ENCODE assay signal across 14 cellular contexts in the genomic region with DNA sequence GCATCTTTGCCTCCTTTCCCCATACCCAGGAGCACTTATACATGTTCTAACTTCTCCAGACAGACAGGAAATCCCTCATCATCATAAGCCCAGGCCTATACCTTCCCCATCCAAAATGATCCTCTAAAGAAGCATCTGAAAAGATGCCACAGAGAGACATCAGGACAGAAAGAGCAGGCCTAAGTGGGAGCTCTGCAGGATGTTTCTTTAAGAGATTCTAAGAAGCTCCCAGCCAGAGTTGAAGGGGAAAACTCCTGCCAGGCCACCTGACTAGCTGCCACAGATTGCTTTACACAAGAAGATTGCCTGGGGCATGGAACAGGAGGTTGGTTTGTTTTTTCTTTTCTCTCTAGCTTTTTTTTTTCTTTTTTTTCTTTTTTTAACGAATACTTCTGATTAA.
A peak's percentile ranks its signal among the peaks of the same experiment; 100 is the strongest.
DNase-seq lines count a peak whose midpoint lies in the region; ATAC-seq and TF ChIP-seq lines count a peak whose summit lies in the region.
"Had no signal": no experiment of that assay in that cellular context is flagged by ENCODE, and none has a peak within 500 bp of the region (broad histone marks: within the 10 kb centered on the region; RNA-seq: fewer than 3 reads in every experiment).

No MANE protein-coding gene starts in this region.

- H3K4me3 ChIP-seq in mammary epithelial cell (replicated peaks in 1 of 3; ENCODE audit: insufficient read depth in 1 of 3, low read depth in 2 of 3, low read length in 3 of 3) (no peak overlapping the region), transverse colon (no peak overlapping the region)
- H3K4me3 ChIP-seq: K562 had no signal

- no peaks in the 10 kb centered on the region for H3K79me2 ChIP-seq in mammary epithelial cell (ENCODE audit: insufficient read depth, low read length)

- H3K9me3 ChIP-seq in mammary epithelial cell (replicated peaks; ENCODE audit: insufficient read depth, low read length) (no peaks in the 10 kb centered on the region), transverse colon (no peaks in the 10 kb centered on the region)

- H3K4me2 ChIP-seq in mammary epithelial cell (ENCODE audit: insufficient read depth, low read depth, low read length) = peak overlapping the region; percentile 81

- H3K4me1 ChIP-seq in mammary epithelial cell (ENCODE audit: insufficient read depth, low read length) = peaks cover 51% of the 10 kb centered on the region
- peaks cover 0 to 29% (median 17%) of the 10 kb centered on the region in 4 donors for H3K4me1 ChIP-seq in transverse colon

- H2AFZ ChIP-seq in mammary epithelial cell (ENCODE audit: low read depth, low read length) = peak overlapping the region; percentile 45

- no peak for TF ChIP-seq POLR2A in transverse colon (IDR thresholded peaks at IDR 0.05)

- TF ChIP-seq EP300 in transverse colon (IDR thresholded peaks at IDR 0.05; ENCODE audit: low read depth) = no peak

- dilution Hi-C loops in mammary epithelial cell (cut with HindIII; ENCODE audit: low sequenced_read_pairs) = no loop called here

- ATAC-seq in HG03520 (IDR thresholded peaks at IDR 0.05; ENCODE audit: unreplicated experiment) = no peak
- ATAC-seq: K562, sciatic nerve had no signal

- DNase-seq in NCI-H146 (lab: John Stamatoyannopoulos, UW) (peak; percentile 75), mammary epithelial cell (peak; percentile 75), left kidney (ENCODE audit: low read depth, low spot score) (peak; percentile 64), transverse colon (no peak), GM20000 (ENCODE audit: low spot score) (no peak), NCI-H1417 treated with DMSO at 0.1 percent for 48 hours (lab: John Stamatoyannopoulos, UW) (no peak)
- DNase-seq: activated CD4-positive, CD25-positive, alpha-beta regulatory T cell; activated naive CD8-positive, alpha-beta T cell treated with anti-CD3 and anti-CD28 coated beads, Interleukin-2, amount 10 ng/mL, durations not matched to agents 7 days and 5 days; immature natural killer cell; NCI-H187; NK-92 treated with Interleukin-12 subunit alpha and Interleukin-12 subunit beta, amount 100 ng/mL, for 24 hours had no signal

- CTCF ChIA-PET in mammary epithelial cell (lab: Charles Lee; ENCODE audit: low non-redundant PET) = interaction anchor here (0.7 kb wide), 1 partner anchor 159 kb away, joined by 4 read pairs; no protein-coding TSS in a partner anchor

- H3K9ac ChIP-seq in mammary epithelial cell (ENCODE audit: insufficient read depth, low read length) = peak overlapping the region; percentile 41

- H3K36me3 ChIP-seq in mammary epithelial cell (ENCODE audit: insufficient read depth, low read length) = no peaks in the 10 kb centered on the region
- H3K36me3 ChIP-seq in transverse colon = no peaks in the 10 kb centered on the region

- TF ChIP-seq CTCF in mammary epithelial cell (conservative IDR thresholded peaks at IDR 0.05 in 1 of 2, IDR thresholded peaks at IDR 0.05 in 1 of 2; ENCODE audit: extremely low read depth in 1 of 2, insufficient read depth in 1 of 2, low read depth in 1 of 2, low read length in 2 of 2) (no peak), transverse colon (IDR thresholded peaks at IDR 0.05) (no peak), GM20000 (IDR thresholded peaks at IDR 0.05; ENCODE audit: extremely low read depth, missing control alignments) (no peak)

- H3K27me3 ChIP-seq in mammary epithelial cell (ENCODE audit: insufficient read depth, low read length) (no peaks in the 10 kb centered on the region), transverse colon (no peaks in the 10 kb centered on the region)

- intact Hi-C loops in mammary epithelial cell (cut with micrococcal nuclease) (no loop called here), transverse colon (cut with DNase I; ENCODE audit: low total_unique reads) (no loop called here)

- H4K20me1 ChIP-seq in mammary epithelial cell (ENCODE audit: insufficient read depth, low read length) = no peaks in the 10 kb centered on the region

- 0% methylated on average over 1 of the region's 1 CpG for WGBS in mammary epithelial cell (ENCODE audit: low coverage, missing lambda C conversion rate)
- 33 to 44% methylated on average over 1 of the region's 1 CpG for WGBS in transverse colon (ENCODE audit: low coverage in 1 of 2), 2 donors

- no TSS peak for BruUV-seq in mammary epithelial cell (replicated peaks; lab: Mats Ljungman, UMichigan)

- H3K27ac ChIP-seq in mammary epithelial cell (ENCODE audit: insufficient read depth, low read depth, low read length) (peak overlapping the region; percentile 90), transverse colon (peak overlapping the region; percentile 78 to 85 (median 83))

- in situ Hi-C loops in mammary epithelial cell (cut with MboI; ENCODE audit: low sequenced_read_pairs in 2 of 2) = no loop called here
- in situ Hi-C loops in transverse colon (cut with MboI; ENCODE audit: low pct_ligation_motif_present in 1 of 4, low pct_unique_long_range_greater_than_20kb in 1 of 4, low sequenced_read_pairs in 3 of 4) = no loop called here

Comparison
In these comparisons a context has a peak if more than half of its experiments do, and no peak if none do; other contexts are left out.
1. DNase-seq: peak in NCI-H146 (single experiment), mammary epithelial cell (single experiment) and left kidney (single experiment); none in transverse colon (single experiment), GM20000 (single experiment) and NCI-H1417 treated with DMSO at 0.1 percent for 48 hours (single experiment).